Comparison of ENCODE assay signal across 29 cellular contexts in the genomic region with DNA sequence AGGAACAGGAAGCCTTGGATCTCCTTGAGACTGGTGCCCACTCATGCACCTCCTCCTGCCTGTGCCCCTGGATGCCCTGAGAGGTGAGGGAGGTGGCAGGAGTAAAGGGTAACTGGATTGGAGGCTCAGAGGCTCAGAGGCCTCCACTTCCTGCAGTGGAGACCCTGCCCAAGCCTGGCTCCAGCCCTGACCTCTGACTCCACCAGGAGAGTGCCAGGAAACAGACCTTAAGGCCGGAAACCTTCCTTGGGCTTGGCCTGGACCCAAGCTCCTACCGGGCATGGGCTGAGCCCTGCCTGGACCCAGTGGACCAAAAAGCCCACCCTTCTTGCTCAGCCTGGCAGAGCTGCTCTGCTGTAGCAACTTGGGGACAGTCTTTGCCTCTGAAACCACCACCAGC. TPM values are rescaled to one million over a fixed set of nuclear protein-coding genes. Genes with fewer than 3 reads are reported as not detected.
"Had no signal": no experiment of that assay in that cellular context is flagged by ENCODE, and none has a peak within 500 bp of the region (broad histone marks: within the 10 kb centered on the region; RNA-seq: fewer than 3 reads in every experiment).

No MANE protein-coding gene starts in this region.

- H3K36me3 ChIP-seq: heart left ventricle, pancreas, right atrium auricular region, upper lobe of right lung had no signal

- H3K4me3 ChIP-seq: body of pancreas, heart left ventricle, lung, pancreas, psoas muscle, right atrium auricular region, testis, upper lobe of right lung had no signal

- H3K9me3 ChIP-seq: body of pancreas, heart left ventricle, pancreas, psoas muscle, right atrium auricular region, testis, upper lobe of right lung had no signal

- DNase-seq: activated CD4-positive, alpha-beta T cell treated with anti-CD3 and anti-CD28 coated beads, Interleukin-2, amount 10 ng/mL, durations not matched to agents 24 days and 14 days; activated CD8-positive, alpha-beta memory T cell treated with anti-CD3 and anti-CD28 coated beads, Interleukin-2, amount 10 ng/mL, durations not matched to agents 7 days and 5 days; activated CD8-positive, alpha-beta T cell treated with anti-CD3 and anti-CD28 coated beads for 36 hours; activated gamma-delta T cell; activated T-cell treated with anti-CD3 and anti-CD28 coated beads for 4 hours; anterior cingulate cortex; body of pancreas; effector CD8-positive, alpha-beta T cell; foreskin melanocyte; heart left ventricle; pancreas; stimulated activated CD4-positive, alpha-beta T cell treated with anti-CD3 and anti-CD28 coated beads, Interleukin-12 subunit alpha, Interleukin-12 subunit beta, amount 100 ng/mL, for 4 hours; stimulated activated naive CD8-positive, alpha-beta T cell treated with anti-CD3 and anti-CD28 coated beads, Interleukin-15, amount 100 ng/mL, for 72 hours; SW 1271; T-helper 2 cell; testis; upper lobe of right lung had no signal

- H3K4me3 Mint-ChIP-seq: activated CD4-positive, alpha-beta T cell treated with anti-CD3 and anti-CD28 coated beads, Interleukin-2, amount 10 ng/mL, durations not matched to agents 24 days and 14 days; activated CD8-positive, alpha-beta memory T cell treated with anti-CD3 and anti-CD28 coated beads, Interleukin-2, amount 10 ng/mL, durations not matched to agents 7 days and 5 days; activated CD8-positive, alpha-beta T cell treated with anti-CD3 and anti-CD28 coated beads for 36 hours; activated naive CD4-positive, alpha-beta T cell treated with anti-CD3 and anti-CD28 coated beads, Interleukin-2, amount 50 U/mL, for 24 hours; activated T-helper 1 cell treated with anti-CD3 and anti-CD28 coated beads, Interleukin-12 subunit alpha, Interleukin-12 subunit beta, Interleukin-2, Interleukin-4 antibody, amounts not matched to agents 30 ng/mL and 10 ng/mL and 1 ng/mL, durations not matched to agents 14 hours and 24 hours and 36 hours; dendritic cell treated with granulocyte-macrophage colony-stimulating factor and Interleukin-4, amounts not matched to agents 40 ng/mL and 50 ng/mL, for 4 days; mesothelial cell of epicardium; nephron; stimulated activated naive CD8-positive, alpha-beta T cell treated with anti-CD3 and anti-CD28 coated beads, Interleukin-15, amount 100 ng/mL, for 72 hours had no signal

- H3K27ac ChIP-seq: body of pancreas, pancreas, psoas muscle, right atrium auricular region, testis, upper lobe of right lung had no signal

- ATAC-seq: activated CD4-positive, CD25-positive, alpha-beta regulatory T cell treated with anti-CD3 and anti-CD28 coated beads, Interleukin-2, amount 50 U/mL, for 24 hours; activated CD8-positive, alpha-beta memory T cell treated with anti-CD3 and anti-CD28 coated beads, Interleukin-2, amount 10 ng/mL, durations not matched to agents 7 days and 5 days; activated CD8-positive, alpha-beta T cell treated with anti-CD3 and anti-CD28 coated beads for 36 hours; body of pancreas; esophagus mucosa; pancreas; psoas muscle; stimulated activated naive CD8-positive, alpha-beta T cell treated with anti-CD3 and anti-CD28 coated beads, Interleukin-15, amount 100 ng/mL, for 72 hours; upper lobe of right lung had no signal

- H3K27ac Mint-ChIP-seq: activated CD4-positive, alpha-beta T cell treated with anti-CD3 and anti-CD28 coated beads, Interleukin-2, amount 10 ng/mL, durations not matched to agents 24 days and 14 days; activated CD8-positive, alpha-beta memory T cell treated with anti-CD3 and anti-CD28 coated beads, Interleukin-2, amount 10 ng/mL, durations not matched to agents 7 days and 5 days; activated CD8-positive, alpha-beta T cell treated with anti-CD3 and anti-CD28 coated beads for 36 hours; activated T-helper 1 cell treated with anti-CD3 and anti-CD28 coated beads, Interleukin-12 subunit alpha, Interleukin-12 subunit beta, Interleukin-2, Interleukin-4 antibody, amounts not matched to agents 30 ng/mL and 10 ng/mL and 1 ng/mL, durations not matched to agents 14 hours and 24 hours and 36 hours; dendritic cell treated with granulocyte-macrophage colony-stimulating factor and Interleukin-4, amounts not matched to agents 40 ng/mL and 50 ng/mL, for 4 days; mesothelial cell of epicardium; nephron; stimulated activated naive CD8-positive, alpha-beta T cell treated with anti-CD3 and anti-CD28 coated beads, Interleukin-15, amount 100 ng/mL, for 72 hours had no signal

- H3K9me3 Mint-ChIP-seq: activated CD4-positive, alpha-beta T cell treated with anti-CD3 and anti-CD28 coated beads, Interleukin-2, amount 10 ng/mL, durations not matched to agents 24 days and 14 days; activated CD8-positive, alpha-beta T cell treated with anti-CD3 and anti-CD28 coated beads for 36 hours; activated naive CD4-positive, alpha-beta T cell treated with anti-CD3 and anti-CD28 coated beads, Interleukin-2, amount 50 U/mL, for 24 hours; activated T-helper 1 cell treated with anti-CD3 and anti-CD28 coated beads, Interleukin-12 subunit alpha, Interleukin-12 subunit beta, Interleukin-2, Interleukin-4 antibody, amounts not matched to agents 30 ng/mL and 10 ng/mL and 1 ng/mL, durations not matched to agents 14 hours and 24 hours and 36 hours; dendritic cell treated with granulocyte-macrophage colony-stimulating factor and Interleukin-4, amounts not matched to agents 40 ng/mL and 50 ng/mL, for 4 days; mesothelial cell of epicardium; nephron; stimulated activated naive CD8-positive, alpha-beta T cell treated with anti-CD3 and anti-CD28 coated beads, Interleukin-15, amount 100 ng/mL, for 72 hours had no signal

- H3K36me3 Mint-ChIP-seq: activated CD8-positive, alpha-beta memory T cell treated with anti-CD3 and anti-CD28 coated beads, Interleukin-2, amount 10 ng/mL, durations not matched to agents 7 days and 5 days; activated naive CD4-positive, alpha-beta T cell treated with anti-CD3 and anti-CD28 coated beads, Interleukin-2, amount 50 U/mL, for 24 hours; mesothelial cell of epicardium had no signal

- FAIRE-seq: pancreas had no signal

- H3K27me3 ChIP-seq: body of pancreas, heart left ventricle, pancreas, right atrium auricular region, testis, upper lobe of right lung had no signal

- H3K27me3 Mint-ChIP-seq: activated CD8-positive, alpha-beta T cell treated with anti-CD3 and anti-CD28 coated beads for 36 hours; activated naive CD4-positive, alpha-beta T cell treated with anti-CD3 and anti-CD28 coated beads, Interleukin-2, amount 50 U/mL, for 24 hours; stimulated activated naive CD8-positive, alpha-beta T cell treated with anti-CD3 and anti-CD28 coated beads, Interleukin-15, amount 100 ng/mL, for 72 hours had no signal

RNA-seq across cellular contexts. Expression of gene CELA3B, which starts 15.0 kb away (rescaled TPM):
- total RNA-seq: activated CD4-positive, alpha-beta T cell treated with anti-CD3 and anti-CD28 coated beads, Interleukin-2, amount 10 ng/mL, durations not matched to agents 24 days and 14 days; activated CD8-positive, alpha-beta memory T cell treated with anti-CD3 and anti-CD28 coated beads, Interleukin-2, amount 10 ng/mL, durations not matched to agents 7 days and 5 days; activated CD8-positive, alpha-beta T cell treated with anti-CD3 and anti-CD28 coated beads for 36 hours; activated T-helper 1 cell treated with anti-CD3 and anti-CD28 coated beads, Interleukin-12 subunit alpha, Interleukin-12 subunit beta, Interleukin-2, Interleukin-4 antibody, amounts not matched to agents 30 ng/mL and 10 ng/mL and 1 ng/mL, durations not matched to agents 14 hours and 24 hours and 36 hours; cardiac septum; esophagus mucosa; mesothelial cell of epicardium; right atrium auricular region; skeletal muscle tissue; upper lobe of right lung had no signal

RNA-seq across cellular contexts. Expression of gene CELA3A, which starts 39.7 kb away (rescaled TPM):
- total RNA-seq: activated CD4-positive, alpha-beta T cell treated with anti-CD3 and anti-CD28 coated beads, Interleukin-2, amount 10 ng/mL, durations not matched to agents 24 days and 14 days; activated CD8-positive, alpha-beta memory T cell treated with anti-CD3 and anti-CD28 coated beads, Interleukin-2, amount 10 ng/mL, durations not matched to agents 7 days and 5 days; activated CD8-positive, alpha-beta T cell treated with anti-CD3 and anti-CD28 coated beads for 36 hours; activated T-helper 1 cell treated with anti-CD3 and anti-CD28 coated beads, Interleukin-12 subunit alpha, Interleukin-12 subunit beta, Interleukin-2, Interleukin-4 antibody, amounts not matched to agents 30 ng/mL and 10 ng/mL and 1 ng/mL, durations not matched to agents 14 hours and 24 hours and 36 hours; cardiac septum; esophagus mucosa; mesothelial cell of epicardium; right atrium auricular region; skeletal muscle tissue; testis; upper lobe of right lung had no signal
